27 cellular contexts compared by ENCODE assay signal in the genomic region with DNA sequence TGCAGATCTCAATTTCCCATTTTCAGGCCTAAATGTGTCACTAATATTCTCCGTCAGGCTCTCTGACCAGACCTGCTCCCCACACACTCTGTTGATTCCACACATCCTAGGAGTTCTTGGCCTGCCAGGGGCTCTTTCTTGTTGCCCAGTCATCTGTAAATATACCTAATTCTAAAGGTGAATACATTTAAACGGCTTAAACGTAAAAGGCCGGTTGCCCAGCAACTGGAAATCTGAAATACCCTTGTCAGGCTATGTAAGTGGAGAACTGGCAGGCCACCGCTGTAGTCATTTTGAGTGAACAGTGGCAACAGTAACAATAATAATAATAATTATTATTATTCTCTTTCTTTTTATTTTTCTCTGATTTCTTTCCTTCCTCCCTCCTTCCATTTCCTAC.
"Had no signal": no experiment of that assay in that cellular context is flagged by ENCODE, and none has a peak within 500 bp of the region (broad histone marks: within the 10 kb centered on the region; RNA-seq: fewer than 3 reads in every experiment).

No MANE protein-coding gene starts in this region.

- H3K27me3 Mint-ChIP-seq: activated CD4-positive, alpha-beta memory T cell treated with anti-CD3 and anti-CD28 coated beads, Interleukin-2, amount 10 ng/mL, durations not matched to agents 7 days and 5 days; activated CD4-positive, alpha-beta T cell treated with anti-CD3 and anti-CD28 coated beads, Interleukin-2, amount 10 ng/mL, durations not matched to agents 7 days and 5 days; activated naive CD4-positive, alpha-beta T cell treated with anti-CD3 and anti-CD28 coated beads, Interleukin-2, amount 10 ng/mL, durations not matched to agents 7 days and 5 days had no signal

- H3K4me1 Mint-ChIP-seq: activated CD4-positive, alpha-beta memory T cell treated with anti-CD3 and anti-CD28 coated beads, Interleukin-2, amount 10 ng/mL, durations not matched to agents 7 days and 5 days; activated CD4-positive, alpha-beta T cell treated with anti-CD3 and anti-CD28 coated beads, Interleukin-2, amount 10 ng/mL, durations not matched to agents 7 days and 5 days; activated naive CD4-positive, alpha-beta T cell treated with anti-CD3 and anti-CD28 coated beads, Interleukin-2, amount 10 ng/mL, durations not matched to agents 7 days and 5 days; activated naive CD8-positive, alpha-beta T cell treated with anti-CD3 and anti-CD28 coated beads, Interleukin-2, amount 10 ng/mL, durations not matched to agents 7 days and 5 days had no signal

- H3K9me3 Mint-ChIP-seq: activated CD4-positive, alpha-beta memory T cell treated with anti-CD3 and anti-CD28 coated beads, Interleukin-2, amount 10 ng/mL, durations not matched to agents 7 days and 5 days; activated CD4-positive, alpha-beta T cell treated with anti-CD3 and anti-CD28 coated beads, Interleukin-2, amount 10 ng/mL, durations not matched to agents 7 days and 5 days; activated naive CD4-positive, alpha-beta T cell treated with anti-CD3 and anti-CD28 coated beads, Interleukin-2, amount 10 ng/mL, durations not matched to agents 7 days and 5 days; activated naive CD8-positive, alpha-beta T cell treated with anti-CD3 and anti-CD28 coated beads, Interleukin-2, amount 10 ng/mL, durations not matched to agents 7 days and 5 days; activated T-cell treated with anti-CD3 and anti-CD28 coated beads, Interleukin-2, amount 50 U/mL, for 24 hours; brain; stimulated activated effector memory CD8-positive, alpha-beta T cell treated with anti-CD3 and anti-CD28 coated beads, Interleukin-12 subunit alpha, Interleukin-12 subunit beta, amount 100 ng/mL, for 72 hours; stimulated activated naive CD8-positive, alpha-beta T cell treated with anti-CD3 and anti-CD28 coated beads, Interleukin-15, Interleukin-2, amounts not matched to agents 100 ng/mL and 50 ng/mL, for 24 hours; type B pancreatic cell had no signal

- ATAC-seq: mucosa of descending colon; pancreas; psoas muscle; stimulated activated effector memory CD8-positive, alpha-beta T cell treated with anti-CD3 and anti-CD28 coated beads, Interleukin-12 subunit alpha, Interleukin-12 subunit beta, amount 100 ng/mL, for 72 hours had no signal

- H3K36me3 Mint-ChIP-seq: activated naive CD4-positive, alpha-beta T cell treated with anti-CD3 and anti-CD28 coated beads, Interleukin-2, amount 10 ng/mL, durations not matched to agents 7 days and 5 days; activated naive CD8-positive, alpha-beta T cell treated with anti-CD3 and anti-CD28 coated beads, Interleukin-2, amount 10 ng/mL, durations not matched to agents 7 days and 5 days; brain; natural killer cell treated with Interleukin-12 subunit alpha and Interleukin-12 subunit beta and Interleukin-15 and Interleukin-18, amount 100 ng/mL, for 72 hours; stimulated activated effector memory CD8-positive, alpha-beta T cell treated with anti-CD3 and anti-CD28 coated beads, Interleukin-12 subunit alpha, Interleukin-12 subunit beta, amount 100 ng/mL, for 72 hours; type B pancreatic cell had no signal

- DNase-seq: activated CD4-positive, alpha-beta memory T cell treated with anti-CD3 and anti-CD28 coated beads, Interleukin-2, amount 10 ng/mL, durations not matched to agents 7 days and 5 days; activated CD4-positive, alpha-beta T cell treated with anti-CD3 and anti-CD28 coated beads, Interleukin-2, amount 10 ng/mL, durations not matched to agents 7 days and 5 days; activated CD4-positive, CD25-positive, alpha-beta regulatory T cell treated with anti-CD3 and anti-CD28 coated beads, Interleukin-2, amount 50 U/mL, for 72 hours; activated CD8-positive, alpha-beta memory T cell treated with anti-CD3 and anti-CD28 coated beads, Interleukin-2, amount 50 U/mL, for 48 hours; activated gamma-delta T cell; activated naive CD4-positive, alpha-beta T cell treated with anti-CD3 and anti-CD28 coated beads, Interleukin-2, amount 10 ng/mL, durations not matched to agents 7 days and 5 days; activated naive CD8-positive, alpha-beta T cell treated with anti-CD3 and anti-CD28 coated beads, Interleukin-2, amount 10 ng/mL, durations not matched to agents 7 days and 5 days; activated T-cell treated with anti-CD3 and anti-CD28 coated beads, Interleukin-2, amount 50 U/mL, for 24 hours; cerebellar nuclear complex; colonic mucosa; dorsolateral prefrontal cortex; effector memory CD4-positive, alpha-beta T cell; left ventricle myocardium inferior; mucosa of descending colon; pancreas; psoas muscle; sigmoid colon; small intestine; stimulated activated CD4-positive, alpha-beta T cell treated with anti-CD3 and anti-CD28 coated beads, Interleukin-4, amount 100 ng/mL, for 24 hours; T1000; uterus; WERI-Rb-1 had no signal

- H3K27ac Mint-ChIP-seq: activated CD4-positive, alpha-beta memory T cell treated with anti-CD3 and anti-CD28 coated beads, Interleukin-2, amount 10 ng/mL, durations not matched to agents 7 days and 5 days; activated CD4-positive, alpha-beta T cell treated with anti-CD3 and anti-CD28 coated beads, Interleukin-2, amount 10 ng/mL, durations not matched to agents 7 days and 5 days; activated naive CD4-positive, alpha-beta T cell treated with anti-CD3 and anti-CD28 coated beads, Interleukin-2, amount 10 ng/mL, durations not matched to agents 7 days and 5 days; activated naive CD8-positive, alpha-beta T cell treated with anti-CD3 and anti-CD28 coated beads, Interleukin-2, amount 10 ng/mL, durations not matched to agents 7 days and 5 days; activated T-cell treated with anti-CD3 and anti-CD28 coated beads, Interleukin-2, amount 50 U/mL, for 24 hours; natural killer cell treated with Interleukin-12 subunit alpha and Interleukin-12 subunit beta and Interleukin-15 and Interleukin-18, amount 100 ng/mL, for 72 hours; stimulated activated effector memory CD8-positive, alpha-beta T cell treated with anti-CD3 and anti-CD28 coated beads, Interleukin-12 subunit alpha, Interleukin-12 subunit beta, amount 100 ng/mL, for 72 hours; stimulated activated naive CD8-positive, alpha-beta T cell treated with anti-CD3 and anti-CD28 coated beads, Interleukin-15, Interleukin-2, amounts not matched to agents 100 ng/mL and 50 ng/mL, for 24 hours; type B pancreatic cell had no signal

- H3K4me3 Mint-ChIP-seq: activated CD4-positive, alpha-beta memory T cell treated with anti-CD3 and anti-CD28 coated beads, Interleukin-2, amount 10 ng/mL, durations not matched to agents 7 days and 5 days; activated CD4-positive, alpha-beta T cell treated with anti-CD3 and anti-CD28 coated beads, Interleukin-2, amount 10 ng/mL, durations not matched to agents 7 days and 5 days; activated naive CD4-positive, alpha-beta T cell treated with anti-CD3 and anti-CD28 coated beads, Interleukin-2, amount 10 ng/mL, durations not matched to agents 7 days and 5 days; activated naive CD8-positive, alpha-beta T cell treated with anti-CD3 and anti-CD28 coated beads, Interleukin-2, amount 10 ng/mL, durations not matched to agents 7 days and 5 days; activated T-cell treated with anti-CD3 and anti-CD28 coated beads, Interleukin-2, amount 50 U/mL, for 24 hours; natural killer cell treated with Interleukin-12 subunit alpha and Interleukin-12 subunit beta and Interleukin-15 and Interleukin-18, amount 100 ng/mL, for 72 hours; stimulated activated effector memory CD8-positive, alpha-beta T cell treated with anti-CD3 and anti-CD28 coated beads, Interleukin-12 subunit alpha, Interleukin-12 subunit beta, amount 100 ng/mL, for 72 hours; stimulated activated naive CD8-positive, alpha-beta T cell treated with anti-CD3 and anti-CD28 coated beads, Interleukin-15, Interleukin-2, amounts not matched to agents 100 ng/mL and 50 ng/mL, for 24 hours; type B pancreatic cell had no signal
